ENCODE assay signal across 9 cellular contexts in genomic region chr19:47305309-47305751, GRCh38. TPM values are rescaled to one million over a fixed set of nuclear protein-coding genes. Genes with fewer than 3 reads are reported as not detected.
A peak's percentile ranks its signal among the peaks of the same experiment; 100 is the strongest.
DNase-seq lines count a peak whose midpoint lies in the region; ATAC-seq and TF ChIP-seq lines count a peak whose summit lies in the region.
"Had no signal": no experiment of that assay in that cellular context is flagged by ENCODE, and none has a peak within 500 bp of the region (broad histone marks: within the 10 kb centered on the region; RNA-seq: fewer than 3 reads in every experiment).

No MANE protein-coding gene starts in this region.

- DNase-seq in A172 (ENCODE audit: low spot score) (peak; percentile 45), NCI-H2227 treated with DMSO at 0.1 percent for 48 hours (lab: John Stamatoyannopoulos, UW) (peak; percentile 14), mucosa of gallbladder (ENCODE audit: low spot score) (peak; percentile 53)
- DNase-seq in activated CD4-positive, alpha-beta T cell treated with anti-CD3 and anti-CD28 coated beads, Interleukin-2, amount 50 U/mL, for 1 hour: peak; percentile 55
- peak; percentile 62 for DNase-seq in effector CD8-positive, alpha-beta T cell (lab: John Stamatoyannopoulos, UW)
- peak; percentile 44 for DNase-seq in stimulated activated CD8-positive, alpha-beta memory T cell treated with anti-CD3 and anti-CD28 coated beads, Interleukin-7, amount 100 ng/mL, for 24 hours (ENCODE audit: low read depth)

- no peak for ATAC-seq in GM21825 (IDR thresholded peaks at IDR 0.05; ENCODE audit: unreplicated experiment)

- no peak overlapping the region for H3K4me3 ChIP-seq in GM12875 (ENCODE audit: low read depth, low read length)
- H3K4me3 ChIP-seq: skin epidermis had no signal

- TF ChIP-seq CTCF in GM12875 (IDR thresholded peaks at IDR 0.05; ENCODE audit: borderline replicate concordance, insufficient read depth, low read depth, low read length): peak; percentile 97

RNA-seq across cellular contexts. Expression of gene C5AR1, which starts 4.3 kb away (rescaled TPM):
- total RNA-seq in A172 (2014; rRNA removed; shearing (Covaris generic)): not detected in 2 replicates
- total RNA-seq in mucosa of gallbladder: 18.7 TPM

RNA-seq across cellular contexts. Expression of gene C5AR2, which starts 26.6 kb away (rescaled TPM):
- total RNA-seq in A172 (2014; rRNA removed; shearing (Covaris generic)): 0.55 TPM in 1 of 2 replicates, not detected in the other
- 1.6 TPM for total RNA-seq in mucosa of gallbladder

RNA-seq across cellular contexts. Expression of gene INAFM1, which starts 30.6 kb away (rescaled TPM):
- total RNA-seq in A172 (2014; rRNA removed; shearing (Covaris generic)): 0.19 and 0.41 TPM in 2 replicates
- total RNA-seq in mucosa of gallbladder: 33.5 TPM

RNA-seq across cellular contexts. Expression of gene DHX34, which starts 43.8 kb away (rescaled TPM):
- total RNA-seq in A172 (2014; rRNA removed; shearing (Covaris generic)): 7.5 and 10.4 TPM in 2 replicates
- 19.1 TPM for total RNA-seq in mucosa of gallbladder

RNA-seq across cellular contexts. Expression of gene CCDC9, which starts 49.0 kb away (rescaled TPM):
- total RNA-seq in A172 (2014; rRNA removed; shearing (Covaris generic)): 2.6 and 3.7 TPM in 2 replicates
- 32.5 TPM for total RNA-seq in mucosa of gallbladder

Comparison
In these comparisons a context has a peak if more than half of its experiments do, and no peak if none do; other contexts are left out.
1. RNA of gene C5AR1, which starts 4.3 kb away (total RNA-seq): 18.7 TPM in mucosa of gallbladder (single experiment); not detected in A172; every median in the first group is over 10 times any median in the second.
2. RNA of gene INAFM1, which starts 30.6 kb away (total RNA-seq): 33.5 TPM in mucosa of gallbladder (single experiment); 0.19 to 0.41 TPM in A172; every median in the first group is over 10 times any median in the second.
3. Peak in every context shown above with its lines, with median percentiles within 50 percentile points of each other: DNase-seq.